In the genomic region with DNA sequence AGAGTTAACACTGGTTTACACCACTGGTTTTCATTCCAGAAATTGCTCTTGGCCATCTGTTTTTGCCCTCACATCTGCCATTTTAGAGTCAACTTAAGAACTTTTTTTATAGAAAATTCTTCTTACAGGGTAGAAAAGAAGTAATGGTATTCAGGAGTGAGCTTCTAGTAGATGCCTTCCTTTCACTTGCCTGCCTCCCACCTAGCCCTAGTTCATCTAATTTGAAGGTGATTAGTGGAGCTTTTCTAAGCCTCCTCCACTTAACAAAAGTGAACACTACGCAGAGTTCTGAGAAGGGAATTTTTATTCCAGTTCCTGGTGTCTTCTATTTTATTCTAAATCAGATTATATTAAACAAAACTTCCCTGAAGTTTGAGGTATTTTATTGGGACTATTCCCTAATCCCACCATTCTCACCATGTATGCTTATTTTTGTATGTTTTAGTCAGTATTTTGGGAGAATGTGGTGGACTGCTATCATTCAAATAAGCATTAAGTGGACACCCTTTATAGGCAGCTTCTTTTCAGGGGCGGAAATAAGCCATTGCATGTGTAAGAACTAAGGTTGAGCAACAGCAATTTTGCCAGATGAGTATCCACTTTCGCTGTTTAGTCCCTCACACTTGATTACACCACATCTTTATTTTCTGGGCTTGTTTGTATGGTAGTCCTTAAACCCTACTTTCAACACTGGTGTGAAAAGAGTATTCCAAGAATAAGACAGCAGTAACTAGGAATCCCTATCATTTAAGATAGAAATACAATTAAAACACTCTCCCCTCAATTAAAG, we compare ENCODE assay signal across 1 cellular context.
TF ChIP-seq lines count a peak whose summit lies in the region.

No MANE protein-coding gene starts in this region.

TF ChIP-seq in IMR-90, 13 proteins besides CTCF, POLR2A, EP300 and RAD21:
- TF ChIP-seq BHLHE40 (IDR thresholded peaks at IDR 0.05; ENCODE audit: low read depth, low read length) (no peak), CEBPB (IDR thresholded peaks at IDR 0.05; ENCODE audit: low read depth, low read length) (no peak), SMC3 (IDR thresholded peaks at IDR 0.05; ENCODE audit: low read depth, low read length) (no peak)
- TF ChIP-seq, protein P1, sequence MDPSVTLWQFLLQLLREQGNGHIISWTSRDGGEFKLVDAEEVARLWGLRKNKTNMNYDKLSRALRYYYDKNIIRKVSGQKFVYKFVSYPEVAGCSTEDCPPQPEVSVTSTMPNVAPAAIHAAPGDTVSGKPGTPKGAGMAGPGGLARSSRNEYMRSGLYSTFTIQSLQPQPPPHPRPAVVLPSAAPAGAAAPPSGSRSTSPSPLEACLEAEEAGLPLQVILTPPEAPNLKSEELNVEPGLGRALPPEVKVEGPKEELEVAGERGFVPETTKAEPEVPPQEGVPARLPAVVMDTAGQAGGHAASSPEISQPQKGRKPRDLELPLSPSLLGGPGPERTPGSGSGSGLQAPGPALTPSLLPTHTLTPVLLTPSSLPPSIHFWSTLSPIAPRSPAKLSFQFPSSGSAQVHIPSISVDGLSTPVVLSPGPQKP (IDR thresholded peaks at IDR 0.05; ENCODE audit: borderline replicate concordance, low read depth, low read length): no peak
TF ChIP-seq in IMR-90: peak in this region for 0.
